Comparison of ENCODE assay signal across 8 cellular contexts in the genomic region with DNA sequence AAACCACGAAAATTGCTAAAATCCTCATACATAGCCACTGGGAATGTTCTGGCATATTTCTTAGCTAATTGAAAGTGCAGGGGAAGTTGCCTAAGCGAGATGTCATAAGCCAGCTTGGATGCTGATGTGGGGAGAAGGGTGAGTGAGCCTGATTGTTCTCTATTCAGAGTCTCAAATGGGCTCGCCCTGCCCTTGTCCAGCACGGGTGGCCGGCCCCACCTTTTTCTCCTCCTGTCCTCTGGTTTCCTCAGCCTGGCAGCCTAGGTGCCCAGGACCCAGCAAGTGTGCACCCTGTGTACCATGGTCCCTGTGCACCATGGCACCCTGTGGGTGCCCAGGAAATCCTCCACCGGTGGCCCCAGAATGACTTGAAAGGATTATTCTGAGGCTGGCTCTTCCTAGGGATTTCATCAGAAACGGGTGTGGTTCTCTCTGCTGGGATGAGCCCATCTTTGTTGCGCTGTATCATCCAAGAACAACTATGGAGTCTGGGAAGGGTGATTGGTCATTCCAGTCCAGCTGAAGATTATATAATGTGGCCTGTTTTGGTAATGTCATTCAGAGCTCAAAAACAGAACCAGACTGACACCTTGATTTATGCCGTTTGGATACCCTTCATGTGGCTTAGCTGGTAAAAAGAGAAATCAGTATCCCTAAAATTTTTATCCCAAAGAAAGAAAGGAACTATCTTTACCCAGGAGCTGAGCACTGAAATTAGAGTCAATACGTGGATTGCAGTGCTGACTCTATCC.
DNase-seq lines count a peak whose midpoint lies in the region; ATAC-seq lines count a peak whose summit lies in the region.
"Had no signal": no experiment of that assay in that cellular context is flagged by ENCODE, and none has a peak within 500 bp of the region (broad histone marks: within the 10 kb centered on the region; RNA-seq: fewer than 3 reads in every experiment).

No MANE protein-coding gene starts in this region.

- H3K9me3 Mint-ChIP-seq in activated CD8-positive, alpha-beta T cell treated with anti-CD3 and anti-CD28 coated beads, Interleukin-2, amount 10 ng/mL, durations not matched to agents 7 days and 5 days (ENCODE audit: insufficient read depth) = peaks cover 12% of the 10 kb centered on the region
- H3K9me3 Mint-ChIP-seq in stimulated activated naive CD8-positive, alpha-beta T cell treated with anti-CD3 and anti-CD28 coated beads, Interleukin-15, amount 100 ng/mL, for 72 hours = peaks cover 2 to 4% of the 10 kb centered on the region in 2 donors

- no peaks in the 10 kb centered on the region for H3K27me3 Mint-ChIP-seq in activated CD8-positive, alpha-beta T cell treated with anti-CD3 and anti-CD28 coated beads, Interleukin-2, amount 10 ng/mL, durations not matched to agents 7 days and 5 days (ENCODE audit: low read depth)
- no peaks in the 10 kb centered on the region for H3K27me3 Mint-ChIP-seq in stimulated activated naive CD8-positive, alpha-beta T cell treated with anti-CD3 and anti-CD28 coated beads, Interleukin-15, amount 100 ng/mL, for 72 hours

- CTCF ChIA-PET in activated CD8-positive, alpha-beta T cell treated with anti-CD3 and anti-CD28 coated beads, Interleukin-2, amount 10 ng/mL, durations not matched to agents 7 days and 5 days (lab: Charles Lee) = interaction anchor here (0.6 to 17.3 kb wide), 8 partner anchors 13 to 191 kb away, joined by 3 to 272 read pairs (median 4); a partner anchor contains a TSS

- intact Hi-C loops in cardiac septum (cut with DNase I) = loop anchor here (5.0 kb wide), 3 partner anchors 86 to 229 kb away; no protein-coding TSS in a partner anchor

- peak overlapping the region; percentile 86 for H3K27ac Mint-ChIP-seq in activated CD8-positive, alpha-beta T cell treated with anti-CD3 and anti-CD28 coated beads, Interleukin-2, amount 10 ng/mL, durations not matched to agents 7 days and 5 days
- H3K27ac Mint-ChIP-seq in stimulated activated naive CD8-positive, alpha-beta T cell treated with anti-CD3 and anti-CD28 coated beads, Interleukin-15, amount 100 ng/mL, for 72 hours = peak overlapping the region; percentile 97 to 100

- peak; percentile 2 for DNase-seq in HS-5 (ENCODE audit: low read depth)
- DNase-seq in activated CD8-positive, alpha-beta T cell treated with anti-CD3 and anti-CD28 coated beads, Interleukin-2, amount 10 ng/mL, durations not matched to agents 7 days and 5 days = no peak
- peak; percentile 80 for DNase-seq in cardiac septum (ENCODE audit: low spot score)
- DNase-seq in stimulated activated naive CD8-positive, alpha-beta T cell treated with anti-CD3 and anti-CD28 coated beads, Interleukin-15, amount 100 ng/mL, for 72 hours = no peak
- DNase-seq in NCI-H1417 treated with DMSO at 0.1 percent for 48 hours (lab: John Stamatoyannopoulos, UW) = no peak
- DNase-seq in Kasumi-1 (lab: John Stamatoyannopoulos, UW) = no peak
- DNase-seq: NCI-H187 treated with DMSO at 0.1 percent for 48 hours had no signal

- peaks cover 92% of the 10 kb centered on the region for H3K4me1 Mint-ChIP-seq in activated CD8-positive, alpha-beta T cell treated with anti-CD3 and anti-CD28 coated beads, Interleukin-2, amount 10 ng/mL, durations not matched to agents 7 days and 5 days (ENCODE audit: low read depth)
- H3K4me1 Mint-ChIP-seq in stimulated activated naive CD8-positive, alpha-beta T cell treated with anti-CD3 and anti-CD28 coated beads, Interleukin-15, amount 100 ng/mL, for 72 hours = peaks cover 96% of the 10 kb centered on the region

- peaks cover 85% of the 10 kb centered on the region for H3K36me3 Mint-ChIP-seq in activated CD8-positive, alpha-beta T cell treated with anti-CD3 and anti-CD28 coated beads, Interleukin-2, amount 10 ng/mL, durations not matched to agents 7 days and 5 days (ENCODE audit: low read depth)

- H3K4me3 Mint-ChIP-seq in activated CD8-positive, alpha-beta T cell treated with anti-CD3 and anti-CD28 coated beads, Interleukin-2, amount 10 ng/mL, durations not matched to agents 7 days and 5 days = no peak overlapping the region
- H3K4me3 Mint-ChIP-seq in stimulated activated naive CD8-positive, alpha-beta T cell treated with anti-CD3 and anti-CD28 coated beads, Interleukin-15, amount 100 ng/mL, for 72 hours = peak overlapping the region; percentile 77 to 98

- POLR2A ChIA-PET in activated CD8-positive, alpha-beta T cell treated with anti-CD3 and anti-CD28 coated beads, Interleukin-2, amount 10 ng/mL, durations not matched to agents 7 days and 5 days (lab: Charles Lee) = interaction anchor here (0.6 to 21.8 kb wide), 7 partner anchors 9 to 275 kb away, joined by 3 to 737 read pairs (median 3); a partner anchor contains a TSS

- no peak for ATAC-seq in activated CD8-positive, alpha-beta T cell treated with anti-CD3 and anti-CD28 coated beads, Interleukin-2, amount 10 ng/mL, durations not matched to agents 7 days and 5 days
- no peak for ATAC-seq in stimulated activated naive CD8-positive, alpha-beta T cell treated with anti-CD3 and anti-CD28 coated beads, Interleukin-15, amount 100 ng/mL, for 72 hours
- ATAC-seq in GM18498 (IDR thresholded peaks at IDR 0.05; ENCODE audit: unreplicated experiment) = no peak

Comparison
In these comparisons a context has a peak if more than half of its experiments do, and no peak if none do; other contexts are left out.
1. DNase-seq: peak in HS-5 (single experiment) and cardiac septum (single experiment); none in activated CD8-positive, alpha-beta T cell treated with anti-CD3 and anti-CD28 coated beads, Interleukin-2, amount 10 ng/mL, durations not matched to agents 7 days and 5 days (single experiment), stimulated activated naive CD8-positive, alpha-beta T cell treated with anti-CD3 and anti-CD28 coated beads, Interleukin-15, amount 100 ng/mL, for 72 hours (0 of 2), NCI-H1417 treated with DMSO at 0.1 percent for 48 hours (single experiment) and Kasumi-1 (0 of 2).